Comparison of ENCODE assay signal across 11 cellular contexts in genomic region chr4:57219389-57219890, GRCh38.
DNase-seq lines count a peak whose midpoint lies in the region; ATAC-seq lines count a peak whose summit lies in the region.
"Had no signal": no experiment of that assay in that cellular context is flagged by ENCODE, and none has a peak within 500 bp of the region (broad histone marks: within the 10 kb centered on the region; RNA-seq: fewer than 3 reads in every experiment).

No MANE protein-coding gene starts in this region.

- H3K4me1 ChIP-seq in NT2/D1 (ENCODE audit: insufficient read depth, insufficient read length), result no peaks in the 10 kb centered on the region
- H3K4me1 ChIP-seq: A549, BE2C had no signal

- H3K36me3 ChIP-seq in NT2/D1 (ENCODE audit: insufficient read depth, insufficient read length, low read length), result no peaks in the 10 kb centered on the region
- H3K36me3 ChIP-seq: BE2C had no signal

- ATAC-seq in HG02759 (IDR thresholded peaks at IDR 0.05; ENCODE audit: unreplicated experiment) (peak; percentile 21), GM19455 (IDR thresholded peaks at IDR 0.05; ENCODE audit: unreplicated experiment) (no peak)
- ATAC-seq: A549, K562 had no signal

- peaks cover 15% of the 10 kb centered on the region; the same call in 1 of the 2 replicates for H3K9me3 ChIP-seq in NT2/D1 (ENCODE audit: insufficient read depth, low read length)
- H3K9me3 ChIP-seq: A549, BE2C had no signal

- H3K9ac ChIP-seq in NT2/D1 (ENCODE audit: insufficient read length, low read depth), result no peak overlapping the region

- no peak overlapping the region for H3K4me3 ChIP-seq in NT2/D1 (ENCODE audit: insufficient read length, low read depth)
- H3K4me3 ChIP-seq: A549, K562 had no signal

- DNase-seq in NT2/D1 (ENCODE audit: low read depth, low spot score), result peak; percentile 30
- peak; percentile 30 for DNase-seq in iPS DF 19.7 (ENCODE audit: low read depth, low spot score)
- DNase-seq in RKO (ENCODE audit: low spot score), result no peak
- no peak for DNase-seq in activated naive CD4-positive, alpha-beta T cell treated with anti-CD3 and anti-CD28 coated beads, Interleukin-2, amount 50 U/mL, for 16 hours
- DNase-seq: BE2C; CD4-positive, alpha-beta memory T cell; DMS79 had no signal

- H3K27me3 ChIP-seq in NT2/D1 (ENCODE audit: insufficient read depth, insufficient read length), result no peaks in the 10 kb centered on the region
- H3K27me3 ChIP-seq: BE2C had no signal

Comparison
In these comparisons a context has a peak if more than half of its experiments do, and no peak if none do; other contexts are left out.
1. DNase-seq: peak in NT2/D1 (single experiment) and iPS DF 19.7 (single experiment); none in RKO (single experiment) and activated naive CD4-positive, alpha-beta T cell treated with anti-CD3 and anti-CD28 coated beads, Interleukin-2, amount 50 U/mL, for 16 hours (single experiment).